8 cellular contexts compared by ENCODE assay signal in the genomic region with DNA sequence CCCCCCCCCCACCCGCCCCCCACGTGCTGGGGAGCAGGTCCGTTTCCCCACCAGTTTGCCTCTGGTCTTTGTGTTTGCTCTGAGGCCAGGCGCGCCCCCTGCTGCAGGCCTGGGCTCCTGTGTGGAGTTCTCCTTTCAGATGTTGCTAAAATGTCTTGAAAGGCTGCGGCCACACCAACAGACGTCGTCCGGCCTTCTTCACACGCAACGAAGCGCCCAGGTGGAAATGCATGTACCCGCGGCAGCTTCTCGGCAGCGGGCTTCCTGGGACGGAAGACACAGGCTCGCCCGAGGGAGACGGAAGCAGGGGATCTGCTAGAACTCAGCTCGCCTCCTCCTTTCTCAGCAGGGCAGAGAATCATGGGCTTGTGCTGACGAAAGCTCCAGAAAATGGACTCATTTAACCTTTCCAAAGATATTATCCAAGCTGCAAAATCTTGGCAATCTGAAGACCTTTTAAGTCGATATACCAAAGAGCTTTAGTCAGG.
A peak's percentile ranks its signal among the peaks of the same experiment; 100 is the strongest.
DNase-seq lines count a peak whose midpoint lies in the region; ATAC-seq, FAIRE-seq and TF ChIP-seq lines count a peak whose summit lies in the region.

No MANE protein-coding gene starts in this region.

- whole genome bisulfite sequencing in right lobe of liver (ENCODE audit: insufficient coverage, low coverage, low lambda C conversion rate, missing lambda C conversion rate) = 45% methylated on average over 19 of the region's 23 CpGs
- WGBS in small intestine, 3 donors = 12 to 56% (median 51%) methylated on average over 21 to 23 of the region's 23 CpGs

- no peak overlapping the region for H3K4me3 Mint-ChIP-seq in activated B cell treated with CpG ODN at 0.5 μM for 24 hours
- peak overlapping the region; percentile 40 to 63 for H3K4me3 Mint-ChIP-seq in effector memory CD8-positive, alpha-beta T cell

- no peak for FAIRE-seq in small intestine (lab: Jason Lieb, UNC)

- H3K9me3 ChIP-seq in right lobe of liver = no peaks in the 10 kb centered on the region
- no peaks in the 10 kb centered on the region for H3K9me3 ChIP-seq in small intestine (ENCODE audit: control insufficient read depth, low read depth)

- CTCF ChIA-PET in activated B cell treated with CpG ODN at 0.5 μM for 24 hours (lab: Charles Lee) = interaction anchor here (1.1 to 4.3 kb wide), 2 partner anchors 221 to 224 kb away, joined by 3 to 55 read pairs; no protein-coding TSS in a partner anchor

- intact Hi-C loops in activated B cell treated with CpG ODN at 0.5 μM for 24 hours (cut with micrococcal nuclease) (loop anchor here (1.0 to 5.0 kb wide), 4 partner anchors 89 to 221 kb away; no protein-coding TSS in a partner anchor), right lobe of liver (cut with DNase I) (no loop called here)

- H3K36me3 ChIP-seq in right lobe of liver = no peaks in the 10 kb centered on the region
- H3K36me3 ChIP-seq in small intestine (ENCODE audit: control insufficient read depth in 2 of 2, insufficient read depth in 2 of 2, low read length in 2 of 2) = no peaks in the 10 kb centered on the region

- peaks cover 35% of the 10 kb centered on the region for H3K27me3 Mint-ChIP-seq in activated B cell treated with CpG ODN at 0.5 μM for 24 hours
- peaks cover 71 to 79% of the 10 kb centered on the region in 2 donors for H3K27me3 Mint-ChIP-seq in effector memory CD8-positive, alpha-beta T cell

- DNase-seq in DMS79 treated with DMSO at 0.1 percent for 48 hours (lab: John Stamatoyannopoulos, UW) = peak; percentile 77
- peak; percentile 19 for DNase-seq in KG1 (lab: John Stamatoyannopoulos, UW)
- peak; percentile 27 for DNase-seq in activated B cell treated with CpG ODN at 0.5 μM for 24 hours
- DNase-seq in effector memory CD8-positive, alpha-beta T cell = peak in 2 of 3 experiments; percentile 2 to 3
- peak in 1 of 3 donors; percentile 47 for DNase-seq in right lobe of liver
- DNase-seq in stimulated activated CD8-positive, alpha-beta memory T cell treated with anti-CD3 and anti-CD28 coated beads, Interleukin-4, amount 100 ng/mL, for 48 hours = peak; percentile 50
- no peak for DNase-seq in small intestine

- peak overlapping the region in 2 of 3 donors; percentile 3 to 79 for H3K27ac ChIP-seq in right lobe of liver
- H3K27ac ChIP-seq in small intestine (ENCODE audit: low read depth in 1 of 2, low read length in 1 of 2) = no peak overlapping the region

- peaks cover 7% of the 10 kb centered on the region for H3K4me1 Mint-ChIP-seq in activated B cell treated with CpG ODN at 0.5 μM for 24 hours
- H3K4me1 Mint-ChIP-seq in effector memory CD8-positive, alpha-beta T cell (ENCODE audit: low read depth in 2 of 2) = peaks cover 0 to 4% of the 10 kb centered on the region in 2 donors

- H3K36me3 Mint-ChIP-seq in activated B cell treated with CpG ODN at 0.5 μM for 24 hours (ENCODE audit: low read depth) = no peaks in the 10 kb centered on the region
- H3K36me3 Mint-ChIP-seq in effector memory CD8-positive, alpha-beta T cell (ENCODE audit: insufficient read depth) = no peaks in the 10 kb centered on the region

- ATAC-seq in GM21576 (IDR thresholded peaks at IDR 0.05; ENCODE audit: unreplicated experiment) (peak; percentile 64), activated B cell treated with CpG ODN at 0.5 μM for 24 hours (ENCODE audit: low read depth) (peak; percentile 62), right lobe of liver (peak; percentile 36 to 51 (median 47))
- peak; percentile 24 for ATAC-seq in effector memory CD8-positive, alpha-beta T cell (replicated peaks)

- no peak for TF ChIP-seq CTCF in activated B cell treated with CpG ODN at 0.5 μM for 24 hours (IDR thresholded peaks at IDR 0.05)
- peak; percentile 4 to 48 (median 38) for TF ChIP-seq CTCF in right lobe of liver (IDR thresholded peaks at IDR 0.05)

- no peaks in the 10 kb centered on the region for H3K9me3 Mint-ChIP-seq in activated B cell treated with CpG ODN at 0.5 μM for 24 hours
- no peaks in the 10 kb centered on the region for H3K9me3 Mint-ChIP-seq in effector memory CD8-positive, alpha-beta T cell

- H3K4me1 ChIP-seq in right lobe of liver (peaks cover 0 to 46% (median 15%) of the 10 kb centered on the region in 4 donors), small intestine (ENCODE audit: control insufficient read depth in 2 of 2, insufficient read depth in 1 of 2, low read depth in 1 of 2, low read length in 1 of 2) (no peaks in the 10 kb centered on the region)

- no peak overlapping the region for H3K27ac Mint-ChIP-seq in activated B cell treated with CpG ODN at 0.5 μM for 24 hours
- H3K27ac Mint-ChIP-seq in effector memory CD8-positive, alpha-beta T cell = no peak overlapping the region

- TF ChIP-seq POLR2A in right lobe of liver (IDR thresholded peaks at IDR 0.05) = no peak

- POLR2A ChIA-PET in activated B cell treated with CpG ODN at 0.5 μM for 24 hours (lab: Charles Lee) = interaction anchor here (0.9 kb wide), 1 partner anchor 128 kb away, joined by 6 read pairs; no protein-coding TSS in a partner anchor

- H3K27me3 ChIP-seq in right lobe of liver (no peaks in the 10 kb centered on the region), small intestine (ENCODE audit: control insufficient read depth in 2 of 2, insufficient read depth in 2 of 2, low read length in 2 of 2) (no peaks in the 10 kb centered on the region)

- H3K4me3 ChIP-seq in right lobe of liver = peak overlapping the region; percentile 12 to 33 (median 27)
- H3K4me3 ChIP-seq in small intestine (ENCODE audit: low read depth in 1 of 2, low read length in 2 of 2) = no peak overlapping the region

Comparison
In these comparisons a context has a peak if more than half of its experiments do, and no peak if none do; other contexts are left out.
1. H3K27ac ChIP-seq: peak in right lobe of liver (2 of 3); none in small intestine (0 of 2).
2. H3K4me3 ChIP-seq: peak in right lobe of liver (3 of 3); none in small intestine (0 of 2).
3. Peak in every context shown above with its lines, with median percentiles within 50 percentile points of each other: ATAC-seq.